ENCODE assay signal across 1 cellular context in genomic region chr7:16034353-16034752, GRCh38.
TF ChIP-seq lines count a peak whose summit lies in the region.

No MANE protein-coding gene starts in this region.

TF ChIP-seq in IMR-90, 13 proteins besides CTCF, POLR2A, EP300 and RAD21:
- no peak for TF ChIP-seq ELK1 (IDR thresholded peaks at IDR 0.05; ENCODE audit: borderline replicate concordance, low read depth, low read length)
- 0 out of 2 replicates have a peak, but pooled peaks have one; percentile 38 for TF ChIP-seq FOS (IDR thresholded peaks at IDR 0.05; ENCODE audit: low read depth, low read length)
